15 cellular contexts compared by ENCODE assay signal in the genomic region with DNA sequence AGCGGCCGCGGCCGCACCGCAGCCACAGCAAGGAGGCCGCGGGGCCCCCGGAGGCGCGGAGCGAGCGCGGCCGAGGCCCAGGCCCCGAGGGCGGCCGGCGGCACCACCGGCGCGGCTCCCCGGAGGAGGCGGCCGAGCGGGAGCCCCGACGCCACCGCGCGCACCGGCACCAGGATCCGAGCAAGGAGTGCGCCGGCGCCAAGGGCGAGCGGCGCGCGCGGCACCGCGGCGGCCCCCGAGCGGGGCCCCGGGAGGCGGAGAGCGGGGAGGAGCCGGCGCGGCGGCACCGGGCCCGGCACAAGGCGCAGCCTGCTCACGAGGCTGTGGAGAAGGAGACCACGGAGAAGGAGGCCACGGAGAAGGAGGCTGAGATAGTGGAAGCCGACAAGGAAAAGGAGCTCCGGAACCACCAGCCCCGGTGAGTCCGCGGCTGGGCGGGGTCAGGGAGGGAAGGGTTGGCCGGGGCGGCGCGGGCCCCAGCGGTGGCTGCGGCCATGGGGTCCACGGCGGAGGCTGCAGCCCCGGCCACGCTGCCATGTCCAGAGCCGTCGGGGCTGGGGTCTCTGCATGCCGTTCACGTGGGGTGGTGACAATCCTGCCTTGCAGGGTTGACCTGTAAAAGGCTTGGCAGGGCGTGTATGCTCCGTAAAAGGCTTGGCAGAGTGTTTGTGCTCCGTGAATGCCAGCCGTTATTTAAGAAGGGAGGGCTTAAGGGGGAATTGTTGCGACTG.
DNase-seq lines count a peak whose midpoint lies in the region; ATAC-seq lines count a peak whose summit lies in the region.
"Had no signal": no experiment of that assay in that cellular context is flagged by ENCODE, and none has a peak within 500 bp of the region (broad histone marks: within the 10 kb centered on the region; RNA-seq: fewer than 3 reads in every experiment).

No MANE protein-coding gene starts in this region.

- no peaks in the 10 kb centered on the region for H3K4me1 Mint-ChIP-seq in effector memory CD8-positive, alpha-beta T cell (ENCODE audit: low read depth in 2 of 2)

- H3K27ac ChIP-seq in iPS DF 6.9 (ENCODE audit: low read length): no peak overlapping the region
- H3K27ac ChIP-seq: gastroesophageal sphincter, spleen had no signal

- 0 out of 2 replicates have a peak, but pooled peaks cover 2% of the 10 kb centered on the region for H3K27me3 ChIP-seq in iPS DF 6.9 (ENCODE audit: control insufficient read depth, insufficient read depth, low read length)

- 0 out of 2 replicates have a peak, but pooled peaks cover 4% of the 10 kb centered on the region for H3K36me3 ChIP-seq in iPS DF 6.9 (ENCODE audit: control insufficient read depth, insufficient read depth, low read length)
- H3K36me3 ChIP-seq: gastroesophageal sphincter, spleen had no signal

- ATAC-seq in sciatic nerve: no peak
- no peak for ATAC-seq in effector memory CD8-positive, alpha-beta T cell (replicated peaks)
- ATAC-seq: gastroesophageal sphincter, mucosa of descending colon had no signal

- no CpG with 5 or more reads among the region's 84 CpGs for WGBS in iPS DF 6.9 (ENCODE audit: insufficient coverage, insufficient read length)

- H3K4me1 ChIP-seq in iPS DF 6.9 (ENCODE audit: control insufficient read depth, insufficient read depth, low read length): no peaks in the 10 kb centered on the region; the same call in 1 of the 2 replicates

- peak overlapping the region; percentile 29; the same call in 1 of the 2 replicates for H3K4me3 ChIP-seq in iPS DF 6.9 (ENCODE audit: low read length)
- H3K4me3 ChIP-seq: gastroesophageal sphincter, mucosa of descending colon had no signal

- H3K9me3 ChIP-seq in iPS DF 6.9 (ENCODE audit: control insufficient read depth, insufficient read depth, low read length): no peaks in the 10 kb centered on the region
- H3K9me3 ChIP-seq: gastroesophageal sphincter, mucosa of descending colon had no signal

- DNase-seq in SKM-1 treated with dmso at 0.1 percent for 144 hours (lab: John Stamatoyannopoulos, UW; ENCODE audit: unreplicated experiment) (peak; percentile 4), SKM-1 (lab: John Stamatoyannopoulos, UW; ENCODE audit: unreplicated experiment) (no peak), NCI-H2171 treated with DMSO at 0.1 percent for 48 hours (lab: John Stamatoyannopoulos, UW) (peak; percentile 49), iPS DF 6.9 (ENCODE audit: low read depth, low spot score) (no peak), sciatic nerve (ENCODE audit: low spot score) (peak; percentile 35), SW 1271 (lab: John Stamatoyannopoulos, UW) (no peak), kidney glomerular epithelial cell (lab: John Stamatoyannopoulos, UW) (no peak)
- DNase-seq in effector memory CD8-positive, alpha-beta T cell: no peak
- DNase-seq: ACHN; activated naive CD4-positive, alpha-beta T cell treated with anti-CD3 and anti-CD28 coated beads, Interleukin-2, amount 10 ng/mL, durations not matched to agents 7 days and 5 days; GOT3; mucosa of descending colon; NK-92 treated with Interleukin-12 subunit alpha and Interleukin-12 subunit beta, amount 100 ng/mL, for 24 hours had no signal

- no peak overlapping the region for H3K27ac Mint-ChIP-seq in effector memory CD8-positive, alpha-beta T cell
- H3K27ac Mint-ChIP-seq: activated naive CD4-positive, alpha-beta T cell treated with anti-CD3 and anti-CD28 coated beads, Interleukin-2, amount 10 ng/mL, durations not matched to agents 7 days and 5 days had no signal

- intact Hi-C loops in sciatic nerve (cut with DNase I): no loop called here

- H3K27me3 Mint-ChIP-seq in effector memory CD8-positive, alpha-beta T cell: peaks cover 17 to 58% of the 10 kb centered on the region in 2 donors

- H3K36me3 Mint-ChIP-seq in effector memory CD8-positive, alpha-beta T cell (ENCODE audit: insufficient read depth): no peaks in the 10 kb centered on the region
- H3K36me3 Mint-ChIP-seq: activated naive CD4-positive, alpha-beta T cell treated with anti-CD3 and anti-CD28 coated beads, Interleukin-2, amount 10 ng/mL, durations not matched to agents 7 days and 5 days had no signal

- H3K9me3 Mint-ChIP-seq in effector memory CD8-positive, alpha-beta T cell: no peaks in the 10 kb centered on the region

- no peak overlapping the region for H3K4me3 Mint-ChIP-seq in effector memory CD8-positive, alpha-beta T cell
- H3K4me3 Mint-ChIP-seq: activated naive CD4-positive, alpha-beta T cell treated with anti-CD3 and anti-CD28 coated beads, Interleukin-2, amount 10 ng/mL, durations not matched to agents 7 days and 5 days had no signal

Comparison
In these comparisons a context has a peak if more than half of its experiments do, and no peak if none do; other contexts are left out.
1. DNase-seq: peak in SKM-1 treated with dmso at 0.1 percent for 144 hours (single experiment), NCI-H2171 treated with DMSO at 0.1 percent for 48 hours (single experiment) and sciatic nerve (single experiment); none in SKM-1 (single experiment), iPS DF 6.9 (single experiment), SW 1271 (0 of 2), effector memory CD8-positive, alpha-beta T cell (0 of 3) and kidney glomerular epithelial cell (single experiment).